In genomic region chr19:10766681-10767201, GRCh38 we compare ENCODE assay signal across 9 cellular contexts. TPM values are rescaled to one million over a fixed set of nuclear protein-coding genes. Genes with fewer than 3 reads are reported as not detected.
A peak's percentile ranks its signal among the peaks of the same experiment; 100 is the strongest.
DNase-seq lines count a peak whose midpoint lies in the region; ATAC-seq and TF ChIP-seq lines count a peak whose summit lies in the region.
"Had no signal": no experiment of that assay in that cellular context is flagged by ENCODE, and none has a peak within 500 bp of the region (broad histone marks: within the 10 kb centered on the region; RNA-seq: fewer than 3 reads in every experiment).

No MANE protein-coding gene starts in this region.

- no peak overlapping the region for H3K27ac Mint-ChIP-seq in nephron progenitor cell

- 16 to 46% (median 30%) methylated on average over 10 of the region's 10 CpGs for WGBS in adipose tissue, 3 donors

- TF ChIP-seq CTCF in nephron progenitor cell (IDR thresholded peaks at IDR 0.05): no peak

- H3K4me3 Mint-ChIP-seq in nephron progenitor cell: no peak overlapping the region

- ATAC-seq in GM19035 (IDR thresholded peaks at IDR 0.05; ENCODE audit: unreplicated experiment): no peak
- ATAC-seq in activated CD4-positive, CD25-positive, alpha-beta regulatory T cell treated with anti-CD3 and anti-CD28 coated beads, Interleukin-2, amount 50 U/mL, for 24 hours: no peak

- DNase-seq in DMS 273 (lab: John Stamatoyannopoulos, UW; ENCODE audit: unreplicated experiment) (peak; percentile 66), DMS 273 treated with DMSO at 0.1 percent for 48 hours (lab: John Stamatoyannopoulos, UW) (no peak), hepatic stellate cell (ENCODE audit: low spot score) (peak; percentile 27), substantia nigra (lab: John Stamatoyannopoulos, UW) (peak in 36 of 49 donors; percentile 25 to 86 (median 59)), nephron progenitor cell (no peak)

- H3K36me3 Mint-ChIP-seq in nephron progenitor cell (ENCODE audit: low read depth): peaks cover 18% of the 10 kb centered on the region

- H3K9me3 Mint-ChIP-seq in nephron progenitor cell: peaks cover 6% of the 10 kb centered on the region

- H3K4me1 Mint-ChIP-seq in nephron progenitor cell: peaks cover 39% of the 10 kb centered on the region

- H3K27ac ChIP-seq in adipose tissue (ENCODE audit: low read depth, low read length) (peak overlapping the region; percentile 55), substantia nigra (ENCODE audit: low read depth, low read length, poor library complexity, severe bottlenecking) (peak overlapping the region; percentile 95)
- H3K27ac ChIP-seq: 22Rv1 had no signal

- no peaks in the 10 kb centered on the region for H3K27me3 Mint-ChIP-seq in nephron progenitor cell (ENCODE audit: low read depth, poor library complexity)

RNA-seq across cellular contexts. Expression of gene DNM2, which starts 48.9 kb away (rescaled TPM):
- 10 to 100 TPM; 56.5 to 81.6 (median 64.2) TPM for polyA plus RNA-seq in adipose tissue

Comparison
In these comparisons a context has a peak if more than half of its experiments do, and no peak if none do; other contexts are left out.
1. DNase-seq: peak in DMS 273 (single experiment), hepatic stellate cell (single experiment) and substantia nigra (36 of 49); none in DMS 273 treated with DMSO at 0.1 percent for 48 hours (single experiment) and nephron progenitor cell (single experiment).